Comparison of ENCODE assay signal across 11 cellular contexts in genomic region chr12:93302331-93303229, GRCh38.
DNase-seq lines count a peak whose midpoint lies in the region; ATAC-seq and TF ChIP-seq lines count a peak whose summit lies in the region.
"Had no signal": no experiment of that assay in that cellular context is flagged by ENCODE, and none has a peak within 500 bp of the region (broad histone marks: within the 10 kb centered on the region; RNA-seq: fewer than 3 reads in every experiment).

No MANE protein-coding gene starts in this region.

- H3K27me3 ChIP-seq in muscle layer of duodenum (ENCODE audit: low read depth, low read length) (no peaks in the 10 kb centered on the region), upper lobe of left lung (no peaks in the 10 kb centered on the region)
- H3K27me3 ChIP-seq: SJSA1 had no signal

- intact Hi-C loops in Right ventricle myocardium inferior (cut with DNase I) (loop anchor here (2.0 to 5.0 kb wide), 3 partner anchors 74 to 175 kb away; partner anchors contain the start of gene NUDT4), cardiac septum (cut with DNase I) (loop anchor here (5.0 kb wide), 2 partner anchors 75 to 120 kb away; partner anchors contain the start of gene NUDT4)

- TF ChIP-seq POLR2A in upper lobe of left lung (IDR thresholded peaks at IDR 0.05) = no peak

- 65 to 69% methylated on average over 5 of the region's 5 CpGs for WGBS in upper lobe of left lung, 2 donors

- TF ChIP-seq CTCF in upper lobe of left lung (IDR thresholded peaks at IDR 0.05) = no peak

- ATAC-seq in Right ventricle myocardium inferior (peak; percentile 80), esophagus mucosa (peak; percentile 28), upper lobe of left lung (ENCODE audit: low FRiP score in 2 of 2) (peak; percentile 37 to 93), GM21737 (IDR thresholded peaks at IDR 0.05; ENCODE audit: unreplicated experiment) (no peak), GM19328 (IDR thresholded peaks at IDR 0.05; ENCODE audit: unreplicated experiment) (no peak)

- H3K9me3 ChIP-seq in muscle layer of duodenum (ENCODE audit: control insufficient read depth in 1 of 2, low read length in 2 of 2) = peaks cover 0 to 4% of the 10 kb centered on the region in 2 donors
- no peaks in the 10 kb centered on the region for H3K9me3 ChIP-seq in upper lobe of left lung
- H3K9me3 ChIP-seq: SJSA1 had no signal

- H3K4me1 ChIP-seq in muscle layer of duodenum (ENCODE audit: control insufficient read depth in 1 of 2, insufficient read depth in 2 of 2, low read length in 2 of 2) (peaks cover 4% of the 10 kb centered on the region in 2 donors), upper lobe of left lung (no peaks in the 10 kb centered on the region)
- H3K4me1 ChIP-seq: SJSA1 had no signal

- H3K27ac ChIP-seq in muscle layer of duodenum (ENCODE audit: low read length) (peak overlapping the region; percentile 57), upper lobe of left lung (peak overlapping the region in 1 of 4 donors; percentile 4)
- H3K27ac ChIP-seq: SJSA1 had no signal

- H3K4me3 ChIP-seq in muscle layer of duodenum (ENCODE audit: low read depth in 1 of 2, low read length in 2 of 2) = no peak overlapping the region
- H3K4me3 ChIP-seq in upper lobe of left lung = no peak overlapping the region
- H3K4me3 ChIP-seq: SJSA1 had no signal

- no peak for DNase-seq in Right ventricle myocardium inferior (ENCODE audit: missing footprints)
- DNase-seq in cardiac septum (ENCODE audit: low spot score) = no peak
- no peak for DNase-seq in upper lobe of left lung
- no peak for DNase-seq in NCI-H82 treated with DMSO at 0.1 percent for 48 hours (lab: John Stamatoyannopoulos, UW; ENCODE audit: unreplicated experiment)
- DNase-seq: 8988T, NCI-H2029 treated with DMSO at 0.1 percent for 48 hours had no signal

- H3K36me3 ChIP-seq in muscle layer of duodenum (ENCODE audit: control insufficient read depth in 1 of 2, insufficient read depth in 2 of 2, low read length in 2 of 2) (no peaks in the 10 kb centered on the region), upper lobe of left lung (no peaks in the 10 kb centered on the region)
- H3K36me3 ChIP-seq: SJSA1 had no signal

- TF ChIP-seq EP300 in upper lobe of left lung (IDR thresholded peaks at IDR 0.05) = peak in 1 of 4 donors; percentile 24

Comparison
In these comparisons a context has a peak if more than half of its experiments do, and no peak if none do; other contexts are left out.
1. ATAC-seq: peak in Right ventricle myocardium inferior (single experiment), esophagus mucosa (single experiment) and upper lobe of left lung (2 of 2); none in GM21737 (single experiment) and GM19328 (single experiment).